Comparison of ENCODE assay signal across 18 cellular contexts in the genomic region with DNA sequence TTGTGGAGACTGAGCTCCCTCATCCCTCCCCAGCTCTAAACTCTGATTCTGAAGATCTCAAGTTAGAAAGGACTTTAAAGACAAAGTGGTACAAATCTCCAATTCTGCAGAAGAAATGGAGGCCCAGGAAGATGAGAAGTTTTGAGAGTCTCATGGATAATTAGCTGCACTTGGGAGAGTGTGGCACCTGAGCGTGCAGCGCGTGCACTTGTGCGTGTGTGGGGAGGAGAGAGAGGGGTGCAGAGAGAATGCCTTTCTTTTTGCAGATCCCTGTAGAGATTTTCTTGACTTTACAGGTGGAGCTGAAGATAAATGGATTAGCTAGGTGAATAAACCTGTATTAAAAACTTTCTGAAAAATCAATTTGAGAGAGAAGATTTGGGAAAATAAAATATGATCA. TPM values are rescaled to one million over a fixed set of nuclear protein-coding genes. Genes with fewer than 3 reads are reported as not detected.
DNase-seq lines count a peak whose midpoint lies in the region; ATAC-seq and TF ChIP-seq lines count a peak whose summit lies in the region.
"Had no signal": no experiment of that assay in that cellular context is flagged by ENCODE, and none has a peak within 500 bp of the region (broad histone marks: within the 10 kb centered on the region; RNA-seq: fewer than 3 reads in every experiment).

No MANE protein-coding gene starts in this region.

- H3K36me3 ChIP-seq in parathyroid adenoma (ENCODE audit: control insufficient read depth, insufficient read depth, low read length), result no peaks in the 10 kb centered on the region
- H3K36me3 ChIP-seq: HAP-1, right lobe of liver had no signal

- H3K9ac ChIP-seq in H9 (ENCODE audit: extremely low read depth, insufficient read length, low read length), result no peak overlapping the region
- no peak overlapping the region for H3K9ac ChIP-seq in parathyroid adenoma

- H3K4me2 ChIP-seq in H9 (ENCODE audit: insufficient read depth, insufficient read length, low read length), result no peak overlapping the region
- H3K4me2 ChIP-seq in parathyroid adenoma (ENCODE audit: low read length), result no peak overlapping the region
- H3K4me2 ChIP-seq: PC-9 had no signal

- intact Hi-C loops in activated CD4-positive, alpha-beta T cell treated with anti-CD3 and anti-CD28 coated beads for 36 hours (cut with DNase I, micrococcal nuclease), result loop anchor here (1.0 to 2.0 kb wide), 2 partner anchors 15 to 17 kb away; a partner anchor contains a TSS

- no peak for TF ChIP-seq CTCF in H9 (conservative IDR thresholded peaks at IDR 0.05)
- TF ChIP-seq CTCF in parathyroid adenoma (IDR thresholded peaks at IDR 0.05), result no peak

- H3K27ac Mint-ChIP-seq in activated CD4-positive, alpha-beta T cell treated with anti-CD3 and anti-CD28 coated beads for 36 hours, result peak overlapping the region; percentile 83
- H3K27ac Mint-ChIP-seq in H9, result no peak overlapping the region
- H3K27ac Mint-ChIP-seq in central memory CD8-positive, alpha-beta T cell (ENCODE audit: low read depth), result peak overlapping the region; percentile 94
- H3K27ac Mint-ChIP-seq: nephron progenitor cell had no signal

- H4K8ac ChIP-seq in H9 (replicated peaks; ENCODE audit: insufficient read length, low read depth, low read length), result no peak overlapping the region

- H3K9me3 ChIP-seq in H9 (ENCODE audit: control insufficient read depth, low read depth, low read length) (peaks cover 4% of the 10 kb centered on the region), parathyroid adenoma (ENCODE audit: control insufficient read depth, low read length) (no peaks in the 10 kb centered on the region)
- H3K9me3 ChIP-seq: right lobe of liver had no signal

- H3K27me3 ChIP-seq in H9 (ENCODE audit: insufficient read depth, low read length) (no peaks in the 10 kb centered on the region), parathyroid adenoma (ENCODE audit: control insufficient read depth, insufficient read depth, low read length) (no peaks in the 10 kb centered on the region)
- H3K27me3 ChIP-seq: right lobe of liver had no signal

- H3K18ac ChIP-seq in H9 (ENCODE audit: insufficient read length, low read depth, low read length), result no peak overlapping the region

- no peak overlapping the region for H2BK20ac ChIP-seq in H9 (ENCODE audit: low read depth, low read length, poor library complexity, severe bottlenecking)

- H2BK12ac ChIP-seq in H9 (ENCODE audit: insufficient read length, low read depth, low read length), result peak overlapping the region; percentile 62

- H3K23me2 ChIP-seq in H9 (ENCODE audit: insufficient read length, low read depth, low read length, poor library complexity, severe bottlenecking), result no peaks in the 10 kb centered on the region

- H3K27ac ChIP-seq in H9 (ENCODE audit: insufficient read length, low read depth, low read length), result no peak overlapping the region
- H3K27ac ChIP-seq in parathyroid adenoma, result peak overlapping the region; percentile 72
- H3K27ac ChIP-seq: PC-9 had no signal

- no peak overlapping the region for H3K4me3 ChIP-seq in parathyroid adenoma (ENCODE audit: low read depth, low read length)
- H3K4me3 ChIP-seq: HAP-1, PC-9, right lobe of liver had no signal

- H3K4me1 ChIP-seq in H9 (ENCODE audit: insufficient read depth, low read length), result no peaks in the 10 kb centered on the region
- H3K4me1 ChIP-seq in parathyroid adenoma, result no peaks in the 10 kb centered on the region
- H3K4me1 ChIP-seq: HAP-1 had no signal

- no peaks in the 10 kb centered on the region for H3K79me2 ChIP-seq in H9 (ENCODE audit: insufficient read depth, low read length)
- no peaks in the 10 kb centered on the region for H3K79me2 ChIP-seq in parathyroid adenoma

- H2BK120ac ChIP-seq in H9 (ENCODE audit: low read depth, low read length, poor library complexity, severe bottlenecking), result no peak overlapping the region

- H3K27me3 Mint-ChIP-seq in activated CD4-positive, alpha-beta T cell treated with anti-CD3 and anti-CD28 coated beads for 36 hours, result no peaks in the 10 kb centered on the region
- H3K27me3 Mint-ChIP-seq in H9 (ENCODE audit: low read depth), result no peaks in the 10 kb centered on the region; the same call in 1 of the 2 replicates
- no peaks in the 10 kb centered on the region for H3K27me3 Mint-ChIP-seq in central memory CD8-positive, alpha-beta T cell

- peaks cover 46% of the 10 kb centered on the region for H3K4me1 Mint-ChIP-seq in activated CD4-positive, alpha-beta T cell treated with anti-CD3 and anti-CD28 coated beads for 36 hours
- H3K4me1 Mint-ChIP-seq in H9, result no peaks in the 10 kb centered on the region
- H3K4me1 Mint-ChIP-seq in central memory CD8-positive, alpha-beta T cell, result peaks cover 74% of the 10 kb centered on the region

- H3K14ac ChIP-seq in H9 (ENCODE audit: insufficient read depth, low read length), result no peak overlapping the region

- no peaks in the 10 kb centered on the region for H3K9me3 Mint-ChIP-seq in activated CD4-positive, alpha-beta T cell treated with anti-CD3 and anti-CD28 coated beads for 36 hours (ENCODE audit: low read depth)
- H3K9me3 Mint-ChIP-seq in H9, result peaks cover 15% of the 10 kb centered on the region in 2 experiments
- no peaks in the 10 kb centered on the region for H3K9me3 Mint-ChIP-seq in central memory CD8-positive, alpha-beta T cell

- POLR2A ChIA-PET in activated CD4-positive, alpha-beta T cell treated with anti-CD3 and anti-CD28 coated beads for 36 hours (lab: Charles Lee), result interaction anchor here (1.3 kb wide), 1 partner anchor 19 kb away, joined by 4 read pairs; no protein-coding TSS in a partner anchor

- no peak overlapping the region for H4K5ac ChIP-seq in H9 (ENCODE audit: insufficient read length, low read depth, low read length)

- H2AK5ac ChIP-seq in H9 (ENCODE audit: insufficient read length, low read length), result no peak overlapping the region

- H2AFZ ChIP-seq in H9 (ENCODE audit: low read length), result no peak overlapping the region
- no peak overlapping the region for H2AFZ ChIP-seq in parathyroid adenoma
- H2AFZ ChIP-seq: PC-9 had no signal

- ATAC-seq in activated CD4-positive, alpha-beta T cell treated with anti-CD3 and anti-CD28 coated beads for 36 hours, result no peak
- ATAC-seq in central memory CD8-positive, alpha-beta T cell (replicated peaks; ENCODE audit: extremely low read depth, poor library complexity, severe bottlenecking), result no peak

- no peak overlapping the region for H2BK15ac ChIP-seq in H9 (ENCODE audit: low read depth, low read length)

- WGBS in H9 (ENCODE audit: extremely low coverage, insufficient read length, low lambda C conversion rate), result no CpG with 5 or more reads among the region's 4 CpGs

- H3T11ph ChIP-seq in H9 (ENCODE audit: low read length), result no peak overlapping the region

- no peak overlapping the region for H3K4ac ChIP-seq in H9 (ENCODE audit: low read depth, low read length)

- H4K91ac ChIP-seq in H9 (ENCODE audit: insufficient read length, low read depth, low read length), result no peak overlapping the region

- H3K79me1 ChIP-seq in H9 (ENCODE audit: insufficient read depth, low read depth, low read length, poor library complexity, severe bottlenecking), result no peaks in the 10 kb centered on the region

- H4K20me1 ChIP-seq in H9 (ENCODE audit: control insufficient read depth, insufficient read depth, insufficient read length), result no peaks in the 10 kb centered on the region

- DNase-seq in activated CD4-positive, alpha-beta T cell treated with anti-CD3 and anti-CD28 coated beads for 36 hours, result no peak
- no peak for DNase-seq in activated CD4-positive, alpha-beta T cell treated with anti-CD3 and anti-CD28 coated beads for 4 hours
- no peak for DNase-seq in H9
- DNase-seq in central memory CD8-positive, alpha-beta T cell (ENCODE audit: low spot score in 2 of 2), result no peak
- no peak for DNase-seq in GDM1 (lab: John Stamatoyannopoulos, UW)
- no peak for DNase-seq in NCI-H1092 treated with DMSO at 0.1 percent for 48 hours (lab: John Stamatoyannopoulos, UW)
- no peak for DNase-seq in H4 (ENCODE audit: low spot score)
- DNase-seq: activated CD4-positive, alpha-beta T cell treated with anti-CD3 and anti-CD28 coated beads for 48 hours; activated naive CD4-positive, alpha-beta T cell; COR-L47; KG1; NCI-H187; NCI-H524 treated with DMSO at 0.1 percent for 48 hours; nephron progenitor cell; PC-9; right lobe of liver had no signal

- CTCF ChIA-PET in activated CD4-positive, alpha-beta T cell treated with anti-CD3 and anti-CD28 coated beads for 36 hours (lab: Charles Lee), result interaction anchor here (1.0 kb wide), 1 partner anchor 19 kb away, joined by 3 read pairs; no protein-coding TSS in a partner anchor

- no peak overlapping the region for H3K23ac ChIP-seq in H9 (ENCODE audit: insufficient read length, low read depth, low read length)

- H2BK5ac ChIP-seq in H9 (ENCODE audit: insufficient read length, low read length), result no peak overlapping the region

- peak overlapping the region; percentile 58 for H3K4me3 Mint-ChIP-seq in activated CD4-positive, alpha-beta T cell treated with anti-CD3 and anti-CD28 coated beads for 36 hours
- no peak overlapping the region for H3K4me3 Mint-ChIP-seq in H9
- peak overlapping the region; percentile 79 for H3K4me3 Mint-ChIP-seq in central memory CD8-positive, alpha-beta T cell
- H3K4me3 Mint-ChIP-seq: nephron progenitor cell had no signal

- no peaks in the 10 kb centered on the region for H3K36me3 Mint-ChIP-seq in activated CD4-positive, alpha-beta T cell treated with anti-CD3 and anti-CD28 coated beads for 36 hours (ENCODE audit: low read depth)
- H3K36me3 Mint-ChIP-seq in H9 (ENCODE audit: insufficient read depth in 1 of 3, low read depth in 3 of 3), result peaks cover 6 to 10% (median 9%) of the 10 kb centered on the region in 3 experiments; a peak in 5 of 7 replicates
- H3K36me3 Mint-ChIP-seq in central memory CD8-positive, alpha-beta T cell (ENCODE audit: insufficient read depth), result peaks cover 5% of the 10 kb centered on the region

- no peak overlapping the region for H3K56ac ChIP-seq in H9 (ENCODE audit: insufficient read length, low read depth, low read length)

RNA-seq across cellular contexts. Expression of a gene that starts 14.8 kb away (rescaled TPM):
- 10 to 100 TPM; 22.7 to 25.9 TPM for total RNA-seq in activated CD4-positive, alpha-beta T cell treated with anti-CD3 and anti-CD28 coated beads for 36 hours
- 23.9 and 26.2 TPM in 2 replicates for total RNA-seq in H9 (2021)
- 13.7 and 17.1 TPM in 2 replicates for total RNA-seq in H4 (2014; rRNA removed; shearing (Covaris generic))

Comparison
In these comparisons a context has a peak if more than half of its experiments do, and no peak if none do; other contexts are left out.
1. H3K27ac Mint-ChIP-seq: peak in activated CD4-positive, alpha-beta T cell treated with anti-CD3 and anti-CD28 coated beads for 36 hours (single experiment) and central memory CD8-positive, alpha-beta T cell (single experiment); none in H9 (0 of 3).
2. H3K4me3 Mint-ChIP-seq: peak in activated CD4-positive, alpha-beta T cell treated with anti-CD3 and anti-CD28 coated beads for 36 hours (single experiment) and central memory CD8-positive, alpha-beta T cell (single experiment); none in H9 (0 of 2).